ENCODE assay signal across 18 cellular contexts in the genomic region with DNA sequence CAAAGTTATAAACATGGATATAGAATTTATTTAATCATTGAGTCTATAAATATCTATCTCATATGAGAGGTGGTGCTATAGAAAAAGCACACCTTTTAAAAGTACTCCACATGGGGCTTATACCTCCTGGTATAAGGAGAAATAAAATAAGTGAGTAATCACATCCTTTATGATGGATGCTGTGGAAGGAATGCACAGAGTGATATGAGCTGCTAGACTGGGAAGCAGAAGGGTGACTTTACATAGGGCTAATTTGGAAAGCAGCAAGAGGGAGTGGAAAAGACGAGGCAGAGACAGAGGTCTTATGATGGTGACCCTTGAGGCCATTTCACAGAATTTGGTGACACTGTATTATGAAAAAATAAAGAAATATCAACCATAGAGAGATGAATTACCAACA. TPM values are rescaled to one million over a fixed set of nuclear protein-coding genes. Genes with fewer than 3 reads are reported as not detected.
DNase-seq lines count a peak whose midpoint lies in the region; ATAC-seq, FAIRE-seq and TF ChIP-seq lines count a peak whose summit lies in the region.
"Had no signal": no experiment of that assay in that cellular context is flagged by ENCODE, and none has a peak within 500 bp of the region (broad histone marks: within the 10 kb centered on the region; RNA-seq: fewer than 3 reads in every experiment).

No MANE protein-coding gene starts in this region.

- peaks cover 56% of the 10 kb centered on the region for H3K4me1 ChIP-seq in ACC112 (ENCODE audit: control insufficient read depth, insufficient read depth, low read length, unreplicated experiment)
- H3K4me1 ChIP-seq in foreskin keratinocyte: peaks cover 17% of the 10 kb centered on the region
- no peaks in the 10 kb centered on the region for H3K4me1 ChIP-seq in esophagus muscularis mucosa

- intact Hi-C loops in esophagus muscularis mucosa (cut with DNase I): no loop called here

- H3K36me3 ChIP-seq in ACC112 (ENCODE audit: insufficient read depth, low read length) (no peaks in the 10 kb centered on the region), esophagus muscularis mucosa (no peaks in the 10 kb centered on the region)
- H3K36me3 ChIP-seq: BLaER1 treated with 17β-estradiol and CSF1 and Interleukin-3, amounts not matched to agents 10 nM and 100 nM had no signal

- no peak for DNase-seq in H54 (ENCODE audit: insufficient read length, low spot score)
- peak; percentile 14 for DNase-seq in RPMI7951 (ENCODE audit: low read depth)
- peak; percentile 7 for DNase-seq in hepatic stellate cell (ENCODE audit: low spot score)
- no peak for DNase-seq in activated CD8-positive, alpha-beta memory T cell treated with anti-CD3 and anti-CD28 coated beads, Interleukin-2, amount 50 U/mL, for 48 hours
- no peak for DNase-seq in foreskin keratinocyte
- no peak for DNase-seq in esophagus muscularis mucosa (ENCODE audit: extremely low spot score)
- DNase-seq: DMS 273 treated with DMSO at 0.1 percent for 48 hours, NCI-H1436 treated with DMSO at 0.1 percent for 48 hours, NCI-H2029 treated with DMSO at 0.1 percent for 48 hours, NCI-H2171 treated with DMSO at 0.1 percent for 48 hours, NCI-H510A, NCI-H774, Right ventricle myocardium superior had no signal

- TF ChIP-seq POLR2A in H54 (IDR thresholded peaks at IDR 0.05; ENCODE audit: low read depth, low read length): no peak
- TF ChIP-seq POLR2A in esophagus muscularis mucosa (IDR thresholded peaks at IDR 0.05; ENCODE audit: low read depth): no peak

- H3K79me2 ChIP-seq in ACC112 (ENCODE audit: control insufficient read depth, insufficient read depth, low read length, unreplicated experiment): no peaks in the 10 kb centered on the region

- no peaks in the 10 kb centered on the region for H3K27me3 ChIP-seq in ACC112 (ENCODE audit: insufficient read depth, low read length)
- no peaks in the 10 kb centered on the region for H3K27me3 ChIP-seq in foreskin keratinocyte
- H3K27me3 ChIP-seq in esophagus muscularis mucosa: no peaks in the 10 kb centered on the region
- H3K27me3 ChIP-seq: BLaER1 treated with 17β-estradiol and CSF1 and Interleukin-3, amounts not matched to agents 10 nM and 100 nM had no signal

- ATAC-seq in GM21576 (IDR thresholded peaks at IDR 0.05; ENCODE audit: unreplicated experiment) (no peak), foreskin keratinocyte (no peak)

- no peaks in the 10 kb centered on the region for H3K9me3 ChIP-seq in esophagus muscularis mucosa

- FAIRE-seq in H54 (lab: Jason Lieb, UNC): peak; percentile 30

- peak overlapping the region; percentile 9 for H2AFZ ChIP-seq in ACC112 (ENCODE audit: low read length, unreplicated experiment)

- WGBS in esophagus muscularis mucosa: 70% methylated on average over 1 of the region's 1 CpG

- H3K4me3 ChIP-seq in ACC112 (ENCODE audit: low read depth, low read length) (no peak overlapping the region), esophagus muscularis mucosa (no peak overlapping the region)
- H3K4me3 ChIP-seq: BLaER1 treated with 17β-estradiol and CSF1 and Interleukin-3, amounts not matched to agents 10 nM and 100 nM; SK-N-MC had no signal

- H3K27ac ChIP-seq in ACC112 (ENCODE audit: low read depth, low read length) (peak overlapping the region; percentile 22), foreskin keratinocyte (no peak overlapping the region), esophagus muscularis mucosa (replicated peaks in 1 of 4) (no peak overlapping the region)
- H3K27ac ChIP-seq: SK-N-MC had no signal

- no peak for TF ChIP-seq EP300 in esophagus muscularis mucosa (IDR thresholded peaks at IDR 0.05)

- TF ChIP-seq CTCF in foreskin keratinocyte (conservative IDR thresholded peaks at IDR 0.05): no peak
- TF ChIP-seq CTCF in esophagus muscularis mucosa (IDR thresholded peaks at IDR 0.05): no peak

RNA-seq across cellular contexts. Expression of a gene that starts 59.4 kb away (rescaled TPM):
- total RNA-seq in RPMI7951 (2014; rRNA removed; shearing (Covaris generic)): 96.6 and 113 TPM in 2 replicates
- total RNA-seq in foreskin keratinocyte (18.4 and 26.0 TPM in 2 replicates), esophagus muscularis mucosa (100 to 1,000 TPM in 1 of 4 donors, 10 to 100 TPM in 3; 67.3 to 111 (median 77.8) TPM)
- 1.6 and 2.8 TPM in 2 replicates for polyA plus RNA-seq in foreskin keratinocyte
- total RNA-seq: A172 had no signal

Comparison
In these comparisons a context has a peak if more than half of its experiments do, and no peak if none do; other contexts are left out.
1. DNase-seq: peak in RPMI7951 (single experiment) and hepatic stellate cell (single experiment); none in H54 (single experiment), activated CD8-positive, alpha-beta memory T cell treated with anti-CD3 and anti-CD28 coated beads, Interleukin-2, amount 50 U/mL, for 48 hours (single experiment), foreskin keratinocyte (0 of 2) and esophagus muscularis mucosa (single experiment).